ENCODE assay signal across 8 cellular contexts in the genomic region with DNA sequence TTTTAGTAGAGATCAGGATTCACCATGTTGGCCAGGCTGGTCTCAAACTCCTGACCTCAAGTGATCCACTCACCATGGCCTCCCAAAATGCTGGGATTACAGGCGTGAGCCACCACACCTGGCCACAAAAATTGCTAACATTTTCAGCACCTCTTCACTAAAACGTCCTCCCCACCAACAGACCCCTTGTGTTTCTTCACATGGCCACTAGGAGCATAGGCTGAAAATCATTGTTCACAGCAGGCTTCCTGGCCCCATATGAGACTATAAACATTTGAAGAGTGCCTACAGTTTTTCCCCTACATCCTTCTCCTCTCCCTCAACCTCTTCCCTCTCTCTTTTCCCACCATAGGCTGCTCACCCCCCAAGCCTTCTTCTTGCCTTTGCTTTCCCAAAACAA. TPM values are rescaled to one million over a fixed set of nuclear protein-coding genes. Genes with fewer than 3 reads are reported as not detected.
DNase-seq lines count a peak whose midpoint lies in the region; ATAC-seq and TF ChIP-seq lines count a peak whose summit lies in the region.

No MANE protein-coding gene starts in this region.

- POLR2A ChIA-PET in activated CD4-positive, alpha-beta T cell treated with anti-CD3 and anti-CD28 coated beads for 36 hours (lab: Charles Lee): no interaction called here

- no peak for TF ChIP-seq POLR2A in body of pancreas (IDR thresholded peaks at IDR 0.05)

- H3K27ac ChIP-seq in body of pancreas: no peak overlapping the region
- H3K27ac ChIP-seq in osteoblast (ENCODE audit: low read depth, low read length): no peak overlapping the region

- H3K27ac Mint-ChIP-seq in activated CD4-positive, alpha-beta T cell treated with anti-CD3 and anti-CD28 coated beads for 36 hours: no peak overlapping the region

- no peaks in the 10 kb centered on the region for H3K27me3 Mint-ChIP-seq in activated CD4-positive, alpha-beta T cell treated with anti-CD3 and anti-CD28 coated beads for 36 hours

- H3K9me3 ChIP-seq in body of pancreas (no peaks in the 10 kb centered on the region), osteoblast (ENCODE audit: low read depth, low read length) (no peaks in the 10 kb centered on the region)

- TF ChIP-seq CTCF in LNCAP (IDR thresholded peaks at IDR 0.05) (peak; percentile 33), body of pancreas (IDR thresholded peaks at IDR 0.05) (peak in 5 of 7 experiments; percentile 11 to 35 (median 23)), osteoblast (IDR thresholded peaks at IDR 0.05; ENCODE audit: extremely low read depth, low read depth, low read length) (peak; percentile 44)

- no peaks in the 10 kb centered on the region for H3K27me3 ChIP-seq in body of pancreas
- no peaks in the 10 kb centered on the region for H3K27me3 ChIP-seq in osteoblast (ENCODE audit: insufficient read depth, low read length)

- no peak overlapping the region for H2AFZ ChIP-seq in osteoblast (ENCODE audit: low read length)

- no peak overlapping the region for H3K4me3 Mint-ChIP-seq in activated CD4-positive, alpha-beta T cell treated with anti-CD3 and anti-CD28 coated beads for 36 hours

- DNase-seq in activated CD4-positive, alpha-beta T cell treated with anti-CD3 and anti-CD28 coated beads for 36 hours: peak; percentile 22
- no peak for DNase-seq in activated CD4-positive, alpha-beta T cell treated with anti-CD3 and anti-CD28 coated beads, Interleukin-2, amount 50 U/mL, for 48 hours
- DNase-seq in body of pancreas (no peak), osteoblast (ENCODE audit: insufficient read length, low spot score, missing footprints) (peak; percentile 72), OCI-M2 (lab: John Stamatoyannopoulos, UW; ENCODE audit: unreplicated experiment) (no peak), DMS79 treated with DMSO at 0.1 percent for 48 hours (lab: John Stamatoyannopoulos, UW) (no peak)

- whole genome bisulfite sequencing in body of pancreas, 2 donors: 45 to 56% methylated on average over 2 of the region's 2 CpGs

- no peaks in the 10 kb centered on the region for H3K4me1 ChIP-seq in body of pancreas
- peaks cover 15% of the 10 kb centered on the region for H3K4me1 ChIP-seq in osteoblast (ENCODE audit: insufficient read depth, low read length)

- H3K4me3 ChIP-seq in body of pancreas (no peak overlapping the region), osteoblast (ENCODE audit: insufficient read depth, low read length) (no peak overlapping the region)

- no peaks in the 10 kb centered on the region for H3K36me3 Mint-ChIP-seq in activated CD4-positive, alpha-beta T cell treated with anti-CD3 and anti-CD28 coated beads for 36 hours (ENCODE audit: low read depth)

- H3K36me3 ChIP-seq in body of pancreas (replicated peaks in 1 of 2; ENCODE audit: insufficient read depth in 1 of 2, low read depth in 2 of 2) (no peaks in the 10 kb centered on the region), osteoblast (ENCODE audit: insufficient read depth, low read length) (no peaks in the 10 kb centered on the region)

- H3K9me3 Mint-ChIP-seq in activated CD4-positive, alpha-beta T cell treated with anti-CD3 and anti-CD28 coated beads for 36 hours (ENCODE audit: low read depth): no peaks in the 10 kb centered on the region

- no peaks in the 10 kb centered on the region for H3K4me1 Mint-ChIP-seq in activated CD4-positive, alpha-beta T cell treated with anti-CD3 and anti-CD28 coated beads for 36 hours

- CTCF ChIA-PET in activated CD4-positive, alpha-beta T cell treated with anti-CD3 and anti-CD28 coated beads for 36 hours (lab: Charles Lee): interaction anchor here (0.7 to 2.3 kb wide), 3 partner anchors 14 to 348 kb away, joined by 3 to 8 read pairs (median 3); no protein-coding TSS in a partner anchor

- no peak overlapping the region for H3K4me2 ChIP-seq in osteoblast (ENCODE audit: insufficient read depth, low read length)

- H3K79me2 ChIP-seq in osteoblast (ENCODE audit: insufficient read depth, low read length): no peaks in the 10 kb centered on the region

- intact Hi-C loops in activated CD4-positive, alpha-beta T cell treated with anti-CD3 and anti-CD28 coated beads for 36 hours (cut with DNase I, micrococcal nuclease): no loop called here
- intact Hi-C loops in body of pancreas (cut with DNase I): no loop called here

- H4K20me1 ChIP-seq in osteoblast (ENCODE audit: insufficient read depth, low read length): no peaks in the 10 kb centered on the region

- peak; percentile 61 for ATAC-seq in activated CD4-positive, alpha-beta T cell treated with anti-CD3 and anti-CD28 coated beads for 36 hours
- ATAC-seq in body of pancreas (no peak), HG03354 (IDR thresholded peaks at IDR 0.05; ENCODE audit: poor library complexity, severe bottlenecking, unreplicated experiment) (no peak)

RNA-seq across cellular contexts. Expression of a gene that starts 28.0 kb away (rescaled TPM):
- total RNA-seq in activated CD4-positive, alpha-beta T cell treated with anti-CD3 and anti-CD28 coated beads for 36 hours: 100 to 1,000 TPM; 350 to 389 TPM
- total RNA-seq in body of pancreas (100 to 1,000 TPM; 163 to 170 TPM), osteoblast (163 and 187 TPM in 2 replicates)

RNA-seq across cellular contexts. Expression of a gene that starts 47.5 kb away (rescaled TPM):
- total RNA-seq in activated CD4-positive, alpha-beta T cell treated with anti-CD3 and anti-CD28 coated beads for 36 hours: 10 to 100 TPM; 27.8 to 31.6 TPM
- total RNA-seq in body of pancreas: 10 to 100 TPM; 15.2 to 33.2 TPM
- 49.9 and 50.4 TPM in 2 replicates for total RNA-seq in osteoblast

Comparison
In these comparisons a context has a peak if more than half of its experiments do, and no peak if none do; other contexts are left out.
1. DNase-seq: peak in activated CD4-positive, alpha-beta T cell treated with anti-CD3 and anti-CD28 coated beads for 36 hours (single experiment) and osteoblast (single experiment); none in activated CD4-positive, alpha-beta T cell treated with anti-CD3 and anti-CD28 coated beads, Interleukin-2, amount 50 U/mL, for 48 hours (0 of 2), body of pancreas (0 of 4), OCI-M2 (single experiment) and DMS79 treated with DMSO at 0.1 percent for 48 hours (single experiment).
2. Peak in every context shown above with its lines, with median percentiles within 50 percentile points of each other: CTCF ChIP-seq.